Comparison of ENCODE assay signal across 20 cellular contexts in genomic region chr2:99111945-99112344, GRCh38. TPM values are rescaled to one million over a fixed set of nuclear protein-coding genes. Genes with fewer than 3 reads are reported as not detected.
DNase-seq lines count a peak whose midpoint lies in the region; ATAC-seq, FAIRE-seq and TF ChIP-seq lines count a peak whose summit lies in the region.
"Had no signal": no experiment of that assay in that cellular context is flagged by ENCODE, and none has a peak within 500 bp of the region (broad histone marks: within the 10 kb centered on the region; RNA-seq: fewer than 3 reads in every experiment).

No MANE protein-coding gene starts in this region.

- no peaks in the 10 kb centered on the region for H3K27me3 ChIP-seq in GM23338 (ENCODE audit: insufficient read depth)
- 0 out of 5 replicates have a peak, but pooled peaks cover 0 to 2% of the 10 kb centered on the region in 2 experiments for H3K27me3 ChIP-seq in K562 (ENCODE audit: control insufficient read depth in 2 of 2, insufficient read depth in 2 of 2, low read length in 2 of 2)
- H3K27me3 ChIP-seq in H1 (replicated peaks in 1 of 4; ENCODE audit: control insufficient read depth in 3 of 4, extremely low read depth in 1 of 4, insufficient read depth in 3 of 4, low read length in 3 of 4), result no peaks in the 10 kb centered on the region
- H3K27me3 ChIP-seq in BE2C, result no peaks in the 10 kb centered on the region; the same call in 1 of the 2 replicates
- H3K27me3 ChIP-seq: BLaER1 had no signal

- H3K9ac ChIP-seq in K562 (ENCODE audit: insufficient read depth in 1 of 2, low read depth in 2 of 2, low read length in 2 of 2) (no peak overlapping the region), H1 (replicated peaks in 1 of 4; ENCODE audit: extremely low read depth in 1 of 4, low read depth in 3 of 4, low read length in 3 of 4) (no peak overlapping the region)
- H3K9ac ChIP-seq: BLaER1 had no signal

- H2BK20ac ChIP-seq in H1 (ENCODE audit: low read length), result no peak overlapping the region

- TF ChIP-seq EP300 in K562 (IDR thresholded peaks at IDR 0.05; ENCODE audit: low read length) (no peak), H1 (IDR thresholded peaks at IDR 0.05; ENCODE audit: borderline replicate concordance in 1 of 2, low read depth in 2 of 2, low read length in 2 of 2) (no peak)

- H3K23me2 ChIP-seq in H1 (ENCODE audit: low read depth, low read length), result no peaks in the 10 kb centered on the region

- no TSS peak for BruUV-seq in K562 (replicated peaks; lab: Mats Ljungman, UMichigan)

- no peaks in the 10 kb centered on the region for H3K9me3 Mint-ChIP-seq in GM23338
- no peaks in the 10 kb centered on the region for H3K9me3 Mint-ChIP-seq in activated CD8-positive, alpha-beta memory T cell treated with anti-CD3 and anti-CD28 coated beads, Interleukin-2, amount 10 ng/mL, durations not matched to agents 7 days and 5 days (ENCODE audit: low read depth)
- H3K9me3 Mint-ChIP-seq: CD14-positive monocyte; CD4-positive, alpha-beta memory T cell; IgD-negative memory B cell had no signal

- no peak overlapping the region for H4K91ac ChIP-seq in H1 (replicated peaks; ENCODE audit: insufficient read length, low read length)

- no peaks in the 10 kb centered on the region for H3K9me1 ChIP-seq in K562 (ENCODE audit: control insufficient read depth, insufficient read depth, low read length)

- H3K9me2 ChIP-seq in GM23338 (ENCODE audit: insufficient read depth), result no peaks in the 10 kb centered on the region

- no peaks in the 10 kb centered on the region for H3F3A ChIP-seq in GM23338 (replicated peaks; ENCODE audit: low read depth)

- H4K20me1 ChIP-seq in GM23338 (replicated peaks; ENCODE audit: insufficient read depth) (no peaks in the 10 kb centered on the region), K562 (replicated peaks; ENCODE audit: control insufficient read depth, insufficient read depth, low read length) (no peaks in the 10 kb centered on the region), H1 (replicated peaks in 1 of 2; ENCODE audit: control insufficient read depth in 1 of 2, insufficient read depth in 2 of 2, low read length in 2 of 2) (no peaks in the 10 kb centered on the region)
- H4K20me1 ChIP-seq: BLaER1 had no signal

- no peak overlapping the region for H2AFZ ChIP-seq in GM23338
- H2AFZ ChIP-seq in K562 (ENCODE audit: low read depth, low read length), result no peak overlapping the region
- H2AFZ ChIP-seq in H1 (ENCODE audit: low read length), result no peak overlapping the region

- H3K4me3 Mint-ChIP-seq in GM23338, result no peak overlapping the region
- no peak overlapping the region for H3K4me3 Mint-ChIP-seq in activated CD8-positive, alpha-beta memory T cell treated with anti-CD3 and anti-CD28 coated beads, Interleukin-2, amount 10 ng/mL, durations not matched to agents 7 days and 5 days
- H3K4me3 Mint-ChIP-seq: CD14-positive monocyte; CD4-positive, alpha-beta memory T cell; IgD-negative memory B cell had no signal

- no peak for FAIRE-seq in K562 (lab: Jason Lieb, UNC)
- FAIRE-seq in H1 (lab: Jason Lieb, UNC), result no peak
- FAIRE-seq: A204.1, H54 had no signal

- H2BK12ac ChIP-seq in H1 (ENCODE audit: low read depth, low read length), result no peak overlapping the region

- H4K5ac ChIP-seq in H1 (ENCODE audit: insufficient read length, low read depth, low read length), result no peak overlapping the region

- peaks cover 2% of the 10 kb centered on the region for H3K27me3 Mint-ChIP-seq in GM23338 (ENCODE audit: insufficient read depth, low read depth, poor library complexity)
- peaks cover 2% of the 10 kb centered on the region for H3K27me3 Mint-ChIP-seq in activated CD8-positive, alpha-beta memory T cell treated with anti-CD3 and anti-CD28 coated beads, Interleukin-2, amount 10 ng/mL, durations not matched to agents 7 days and 5 days
- H3K27me3 Mint-ChIP-seq: CD4-positive, alpha-beta memory T cell; IgD-negative memory B cell had no signal

- intact Hi-C loops in K562 (cut with micrococcal nuclease), result no loop called here

- H2AK5ac ChIP-seq in H1 (ENCODE audit: low read depth, low read length), result no peak overlapping the region

- H3K36me3 Mint-ChIP-seq in GM23338 (ENCODE audit: low read depth), result no peaks in the 10 kb centered on the region
- no peaks in the 10 kb centered on the region for H3K36me3 Mint-ChIP-seq in activated CD8-positive, alpha-beta memory T cell treated with anti-CD3 and anti-CD28 coated beads, Interleukin-2, amount 10 ng/mL, durations not matched to agents 7 days and 5 days
- H3K36me3 Mint-ChIP-seq: CD14-positive monocyte, IgD-negative memory B cell had no signal

- in situ Hi-C loops in K562 (cut with MboI), result no loop called here

- H3K18ac ChIP-seq in H1 (ENCODE audit: extremely low read depth, low read length), result no peak overlapping the region

- TF ChIP-seq CTCF in GM23338 (conservative IDR thresholded peaks at IDR 0.05; ENCODE audit: low read depth in 2 of 2), result no peak
- no peak for TF ChIP-seq CTCF in K562 (IDR thresholded peaks at IDR 0.05 in 2 of 3, conservative IDR thresholded peaks at IDR 0.05 in 1 of 3; ENCODE audit: insufficient read depth in 2 of 3, low read depth in 1 of 3, low read length in 3 of 3)
- TF ChIP-seq CTCF in H1 (IDR thresholded peaks at IDR 0.05; ENCODE audit: control extremely low read depth in 1 of 3, insufficient read depth in 1 of 3, low read depth in 1 of 3, low read length in 3 of 3), result no peak
- TF ChIP-seq CTCF in BE2C (IDR thresholded peaks at IDR 0.05; ENCODE audit: low read depth, low read length), result no peak

- no peak for ATAC-seq in GM23338
- no peak for ATAC-seq in K562
- no peak for ATAC-seq in activated CD8-positive, alpha-beta memory T cell treated with anti-CD3 and anti-CD28 coated beads, Interleukin-2, amount 10 ng/mL, durations not matched to agents 7 days and 5 days
- ATAC-seq in GM21360 (IDR thresholded peaks at IDR 0.05; ENCODE audit: unreplicated experiment), result no peak

- H3K79me1 ChIP-seq in H1 (ENCODE audit: low read depth, low read length), result no peaks in the 10 kb centered on the region

- H2BK15ac ChIP-seq in H1 (ENCODE audit: low read length), result no peak overlapping the region

- H3K27ac ChIP-seq in GM23338 (ENCODE audit: low read depth) (no peak overlapping the region), K562 (ENCODE audit: extremely low read depth, low read depth, low read length) (no peak overlapping the region), H1 (ENCODE audit: low read depth, low read length) (no peak overlapping the region)
- H3K27ac ChIP-seq: BLaER1, HL-60 had no signal

- POLR2A ChIA-PET in K562 (lab: Yijun Ruan, JAX), result no interaction called here
- POLR2A ChIA-PET in H1 (lab: Charles Lee; ENCODE audit: partially characterized antibody), result no interaction called here

- H3K23ac ChIP-seq in H1 (ENCODE audit: insufficient read length), result no peak overlapping the region

- H3K9me3 ChIP-seq in K562 (replicated peaks; ENCODE audit: control insufficient read depth, insufficient read depth, low read depth, low read length), result no peaks in the 10 kb centered on the region
- no peaks in the 10 kb centered on the region for H3K9me3 ChIP-seq in H1 (ENCODE audit: insufficient read depth in 2 of 2, low read depth in 1 of 2, low read length in 1 of 2)
- no peaks in the 10 kb centered on the region for H3K9me3 ChIP-seq in BE2C
- H3K9me3 ChIP-seq: BLaER1 had no signal

- 57% methylated on average over 1 of the region's 1 CpG for WGBS in K562 (ENCODE audit: insufficient coverage, low coverage, missing lambda C conversion rate)
- WGBS in H1 (ENCODE audit: extremely low coverage in 1 of 2, insufficient coverage in 1 of 2, insufficient read length in 1 of 2, insufficient replicate concordance in 2 of 2, low coverage in 1 of 2, low lambda C conversion rate in 2 of 2, missing lambda C conversion rate in 1 of 2), 2 experiments, result 92% methylated on average over 1 of the region's 1 CpG; no CpG with 5 or more reads in 1 of the 2 experiments

- H3K4me2 ChIP-seq in GM23338 (no peak overlapping the region), K562 (ENCODE audit: insufficient read depth, low read length) (no peak overlapping the region), H1 (ENCODE audit: insufficient read depth in 1 of 2, low read depth in 2 of 2, low read length in 2 of 2) (no peak overlapping the region)
- H3K4me2 ChIP-seq: BLaER1 had no signal

- H2BK120ac ChIP-seq in H1 (replicated peaks; ENCODE audit: low read depth, low read length), result no peak overlapping the region

- peaks cover 6% of the 10 kb centered on the region for H3K4me1 Mint-ChIP-seq in GM23338
- no peaks in the 10 kb centered on the region for H3K4me1 Mint-ChIP-seq in activated CD8-positive, alpha-beta memory T cell treated with anti-CD3 and anti-CD28 coated beads, Interleukin-2, amount 10 ng/mL, durations not matched to agents 7 days and 5 days
- H3K4me1 Mint-ChIP-seq: CD14-positive monocyte; CD4-positive, alpha-beta memory T cell; IgD-negative memory B cell had no signal

- no peak overlapping the region for H3K4me3 ChIP-seq in GM23338
- H3K4me3 ChIP-seq in K562, result no peak overlapping the region
- H3K4me3 ChIP-seq in H1 (ENCODE audit: extremely low read depth in 1 of 4, insufficient read depth in 2 of 4, low read depth in 3 of 4, low read length in 4 of 4), result no peak overlapping the region
- no peak overlapping the region for H3K4me3 ChIP-seq in BE2C (ENCODE audit: low read depth, low read length)
- H3K4me3 ChIP-seq: BLaER1 had no signal

- no peak overlapping the region for H3K56ac ChIP-seq in H1 (replicated peaks; ENCODE audit: insufficient read length, low read depth, low read length)

- no peak overlapping the region for H4K8ac ChIP-seq in H1 (ENCODE audit: extremely low read depth, insufficient read depth, low read length)

- no peak overlapping the region for H2BK5ac ChIP-seq in H1 (ENCODE audit: low read depth, low read length)

- no peak for TF ChIP-seq RAD21 in K562 (CRISPR knock-in tag; conservative IDR thresholded peaks at IDR 0.05 in 1 of 2, IDR thresholded peaks at IDR 0.05 in 1 of 2)
- no peak for TF ChIP-seq RAD21 in H1 (IDR thresholded peaks at IDR 0.05 in 1 of 2, conservative IDR thresholded peaks at IDR 0.05 in 1 of 2; ENCODE audit: low read depth in 2 of 2, low read length in 2 of 2)

- no peak for TF ChIP-seq POLR2A in K562 (conservative IDR thresholded peaks at IDR 0.05)
- TF ChIP-seq POLR2A in H1 (IDR thresholded peaks at IDR 0.05; ENCODE audit: control extremely low read depth in 1 of 2, low read depth in 2 of 2, low read length in 2 of 2), result no peak

- no peak overlapping the region for H3K4ac ChIP-seq in H1 (replicated peaks; ENCODE audit: insufficient read length, low read depth, low read length)

- H3K36me3 ChIP-seq in GM23338 (ENCODE audit: insufficient read depth) (no peaks in the 10 kb centered on the region), K562 (ENCODE audit: control insufficient read depth, insufficient read depth, low read length) (no peaks in the 10 kb centered on the region), H1 (ENCODE audit: control insufficient read depth in 2 of 4, insufficient read depth in 4 of 4, low read length in 3 of 4) (no peaks in the 10 kb centered on the region), BE2C (no peaks in the 10 kb centered on the region)
- H3K36me3 ChIP-seq: BLaER1 had no signal

- H3K79me2 ChIP-seq in GM23338 (replicated peaks; ENCODE audit: insufficient read depth), result no peaks in the 10 kb centered on the region
- H3K79me2 ChIP-seq in K562 (ENCODE audit: control insufficient read depth, insufficient read depth, low read length), result no peaks in the 10 kb centered on the region
- H3K79me2 ChIP-seq in H1 (ENCODE audit: control insufficient read depth in 1 of 2, insufficient read depth in 2 of 2, low read length in 2 of 2), result no peaks in the 10 kb centered on the region

- H3K14ac ChIP-seq in H1 (ENCODE audit: insufficient read length), result no peak overlapping the region

- CTCF ChIA-PET in K562 (lab: Yijun Ruan, JAX; ENCODE audit: low intra/inter-chr PET ratio), result no interaction called here
- CTCF ChIA-PET in H1 (lab: Charles Lee; ENCODE audit: partially characterized antibody), result interaction anchor here (1.6 kb wide), 1 partner anchor 10 kb away, joined by 4 read pairs; no protein-coding TSS in a partner anchor
- CTCF ChIA-PET in activated CD8-positive, alpha-beta memory T cell treated with anti-CD3 and anti-CD28 coated beads, Interleukin-2, amount 10 ng/mL, durations not matched to agents 7 days and 5 days (lab: Charles Lee), result no interaction called here

- peak overlapping the region; percentile 9; the same call in 1 of the 2 replicates for H3K27ac Mint-ChIP-seq in GM23338
- no peak overlapping the region for H3K27ac Mint-ChIP-seq in activated CD8-positive, alpha-beta memory T cell treated with anti-CD3 and anti-CD28 coated beads, Interleukin-2, amount 10 ng/mL, durations not matched to agents 7 days and 5 days
- H3K27ac Mint-ChIP-seq: CD14-positive monocyte; CD4-positive, alpha-beta memory T cell; IgD-negative memory B cell had no signal

- H3K4me1 ChIP-seq in GM23338 (ENCODE audit: insufficient read depth) (no peaks in the 10 kb centered on the region), K562 (replicated peaks in 1 of 2; ENCODE audit: control insufficient read depth in 2 of 2, insufficient read depth in 2 of 2, low read length in 2 of 2) (peaks cover 0 to 4% of the 10 kb centered on the region in 2 experiments; a peak in 1 of 5 replicates), H1 (replicated peaks in 1 of 4; ENCODE audit: control insufficient read depth in 3 of 4, insufficient read depth in 4 of 4, low read length in 3 of 4) (no peaks in the 10 kb centered on the region), BE2C (no peaks in the 10 kb centered on the region)
- H3K4me1 ChIP-seq: BLaER1 had no signal

- DNase-seq in GM23338 (ENCODE audit: low spot score) (no peak), K562 (ENCODE audit: extremely low read depth in 1 of 4, low spot score in 3 of 4) (no peak), H1 (ENCODE audit: low read depth in 1 of 2, low spot score in 2 of 2) (no peak), BE2C (no peak), NCI-H187 treated with DMSO at 0.1 percent for 48 hours (lab: John Stamatoyannopoulos, UW) (no peak)
- DNase-seq in activated CD8-positive, alpha-beta memory T cell treated with anti-CD3 and anti-CD28 coated beads, Interleukin-2, amount 10 ng/mL, durations not matched to agents 7 days and 5 days, result no peak
- DNase-seq: AML-193; CD4-positive, alpha-beta memory T cell; DMS153; DMS79; GF-D8; HCEC 1CT; KG1 had no signal

RNA-seq across cellular contexts. Expression of gene C2orf15, which starts 29.6 kb away (rescaled TPM):
- total RNA-seq in GM23338 (2014; rRNA removed; shearing (Covaris generic)), result 6.4 and 8.4 TPM in 2 replicates
- polyA plus RNA-seq in GM23338 (2016; fragmentation: Nextera tagmentation; extraction: Ambion mirVana) (6.4 and 7.9 TPM in 2 replicates), K562 (2011; rRNA removed) (0.25 TPM in 1 of 2 replicates, not detected in the other), K562 (2014; fragmentation: Illumina TruSeq; extraction: Trizol) (0.15 TPM in 1 of 2 replicates, not detected in the other), K562 (2014; fragmentation: Nextera tagmentation; extraction: Ambion mirVana) (under 1 TPM; 0.04 to 0.06 TPM), K562 (2014; rRNA removed) (not detected in 2 replicates), H1 (2011; rRNA removed) (3.0 and 3.6 TPM in 2 replicates)
- total RNA-seq in K562 (2011; cell fraction: chromatin; rRNA removed; ENCODE audit: low replicate concordance), result not detected in 2 replicates
- not detected in 2 replicates for total RNA-seq in K562 (2011; cell fraction: nucleolus; rRNA removed)
- not detected in 2 replicates for total RNA-seq in K562 (2011; cell fraction: nucleoplasm; rRNA removed)
- total RNA-seq in K562 (2014; rRNA removed) (0.27 TPM in 1 of 2 replicates, not detected in the other), K562 (2014; rRNA removed; fragmentation: Illumina TruSeq; extraction: Trizol) (0.11 TPM in 1 of 2 replicates, not detected in the other), K562 (2015; rRNA removed; fragmentation: Illumina TruSeq; extraction: Trizol) (0.11 and 0.22 TPM in 2 replicates), K562 (2021) (0.16 and 0.18 TPM in 2 replicates)
- polyA plus RNA-seq in K562 (2011; cell fraction: cytosol; rRNA removed), result 0.09 TPM in 1 of 2 replicates, not detected in the other
- not detected in 2 replicates for polyA plus RNA-seq in K562 (2011; cell fraction: nucleus; rRNA removed)
- polyA plus RNA-seq in K562 (2012), result 0.17 and 0.18 TPM in 2 replicates
- not detected in 2 replicates for polyA minus RNA-seq in K562 (2011; rRNA and poly(A)+ RNA removed)
- polyA minus RNA-seq in K562 (2011; cell fraction: cytosol; rRNA and poly(A)+ RNA removed), result not detected in 2 replicates
- not detected in 2 replicates for polyA minus RNA-seq in K562 (2011; cell fraction: nucleus; rRNA and poly(A)+ RNA removed)
- total RNA-seq in H1 (2021; fragmentation: NEBNext Ultra II Directional; extraction: Animal tissue kit (Norgen Biotek cat#: 25700)), result 5.5 and 6.5 TPM in 2 replicates
- 4.0 TPM for polyA plus RNA-seq in H1 (2011; cell fraction: cytosol; rRNA removed)
- polyA plus RNA-seq in H1 (2011; cell fraction: nucleus; rRNA removed), result 2.5 TPM
- 3.8 to 7.4 TPM (median 4.0 TPM) in 4 replicates for polyA plus RNA-seq in H1 (2012, experiment 1 of 2)
- polyA plus RNA-seq in H1 (2012, experiment 2 of 2), result 5.5 TPM
- polyA plus RNA-seq in H1 (2013, experiment 1 of 2), result 5.6 TPM
- polyA plus RNA-seq in H1 (2013, experiment 2 of 2), result 5.2 TPM
- polyA minus RNA-seq in H1 (2011; rRNA and poly(A)+ RNA removed), result 3.2 and 4.6 TPM in 2 replicates
- polyA minus RNA-seq in H1 (2011; cell fraction: cytosol; rRNA and poly(A)+ RNA removed), result 2.8 TPM
- polyA minus RNA-seq in H1 (2011; cell fraction: nucleus; rRNA and poly(A)+ RNA removed), result 6.2 TPM
- polyA plus RNA-seq in BE2C (2012; ENCODE audit: insufficient read depth, insufficient read length, low read depth), result not detected
- under 1 TPM; 0.47 to 0.58 TPM for total RNA-seq in activated CD8-positive, alpha-beta memory T cell treated with anti-CD3 and anti-CD28 coated beads, Interleukin-2, amount 10 ng/mL, durations not matched to agents 7 days and 5 days

RNA-seq across cellular contexts. Expression of gene TSGA10, which starts 42.8 kb away (rescaled TPM):
- total RNA-seq in GM23338 (2014; rRNA removed; shearing (Covaris generic)), result 6.4 and 9.9 TPM in 2 replicates
- polyA plus RNA-seq in GM23338 (2016; fragmentation: Nextera tagmentation; extraction: Ambion mirVana), result 23.0 and 24.2 TPM in 2 replicates
- 4.8 and 13.5 TPM in 2 replicates for total RNA-seq in K562 (2011; cell fraction: chromatin; rRNA removed; ENCODE audit: low replicate concordance)
- total RNA-seq in K562 (2011; cell fraction: nucleolus; rRNA removed), result 3.8 and 6.5 TPM in 2 replicates
- total RNA-seq in K562 (2011; cell fraction: nucleoplasm; rRNA removed), result 9.2 and 14.0 TPM in 2 replicates
- 2.7 and 6.1 TPM in 2 replicates for total RNA-seq in K562 (2014; rRNA removed)
- 2.9 and 3.5 TPM in 2 replicates for total RNA-seq in K562 (2014; rRNA removed; fragmentation: Illumina TruSeq; extraction: Trizol)
- 5.2 and 5.8 TPM in 2 replicates for total RNA-seq in K562 (2015; rRNA removed; fragmentation: Illumina TruSeq; extraction: Trizol)
- total RNA-seq in K562 (2021), result 2.8 TPM in 2 replicates
- 2.7 and 3.2 TPM in 2 replicates for polyA plus RNA-seq in K562 (2011; rRNA removed)
- polyA plus RNA-seq in K562 (2011; cell fraction: cytosol; rRNA removed), result 0.46 and 2.4 TPM in 2 replicates
- 1.7 and 2.2 TPM in 2 replicates for polyA plus RNA-seq in K562 (2011; cell fraction: nucleus; rRNA removed)
- 2.1 and 5.5 TPM in 2 replicates for polyA plus RNA-seq in K562 (2012)
- 1.9 and 3.5 TPM in 2 replicates for polyA plus RNA-seq in K562 (2014; fragmentation: Illumina TruSeq; extraction: Trizol)
- 1 to 10 TPM; 2.1 to 3.5 TPM for polyA plus RNA-seq in K562 (2014; fragmentation: Nextera tagmentation; extraction: Ambion mirVana)
- 5.8 and 11.3 TPM in 2 replicates for polyA plus RNA-seq in K562 (2014; rRNA removed)
- 5.9 and 8.5 TPM in 2 replicates for polyA minus RNA-seq in K562 (2011; rRNA and poly(A)+ RNA removed)
- polyA minus RNA-seq in K562 (2011; cell fraction: cytosol; rRNA and poly(A)+ RNA removed), result 1.9 TPM in 2 replicates
- polyA minus RNA-seq in K562 (2011; cell fraction: nucleus; rRNA and poly(A)+ RNA removed), result 5.1 and 11.0 TPM in 2 replicates
- 5.7 and 7.4 TPM in 2 replicates for total RNA-seq in H1 (2021; fragmentation: NEBNext Ultra II Directional; extraction: Animal tissue kit (Norgen Biotek cat#: 25700))
- polyA plus RNA-seq in H1 (2011; rRNA removed), result 1.2 and 2.2 TPM in 2 replicates
- polyA plus RNA-seq in H1 (2011; cell fraction: cytosol; rRNA removed), result 3.8 TPM
- polyA plus RNA-seq in H1 (2011; cell fraction: nucleus; rRNA removed), result 3.9 TPM
- polyA plus RNA-seq in H1 (2012, experiment 1 of 2), result 8.0 to 11.9 TPM (median 10.9 TPM) in 4 replicates
- 2.5 TPM for polyA plus RNA-seq in H1 (2012, experiment 2 of 2)
- 12.6 TPM for polyA plus RNA-seq in H1 (2013, experiment 1 of 2)
- polyA plus RNA-seq in H1 (2013, experiment 2 of 2), result 12.0 TPM
- polyA minus RNA-seq in H1 (2011; rRNA and poly(A)+ RNA removed), result 3.9 and 4.4 TPM in 2 replicates
- 1.0 TPM for polyA minus RNA-seq in H1 (2011; cell fraction: cytosol; rRNA and poly(A)+ RNA removed)
- polyA minus RNA-seq in H1 (2011; cell fraction: nucleus; rRNA and poly(A)+ RNA removed), result 10.9 TPM
- polyA plus RNA-seq in BE2C (2012; ENCODE audit: insufficient read depth, insufficient read length, low read depth), result not detected
- total RNA-seq in activated CD8-positive, alpha-beta memory T cell treated with anti-CD3 and anti-CD28 coated beads, Interleukin-2, amount 10 ng/mL, durations not matched to agents 7 days and 5 days, result 1 to 10 TPM; 5.0 to 7.2 TPM

RNA-seq across cellular contexts. Expression of gene LIPT1, which starts 42.8 kb away (rescaled TPM):
- 7.7 and 11.5 TPM in 2 replicates for total RNA-seq in GM23338 (2014; rRNA removed; shearing (Covaris generic))
- polyA plus RNA-seq in GM23338 (2016; fragmentation: Nextera tagmentation; extraction: Ambion mirVana) (12.7 and 15.4 TPM in 2 replicates), K562 (2011; rRNA removed) (13.3 and 17.6 TPM in 2 replicates), K562 (2014; fragmentation: Illumina TruSeq; extraction: Trizol) (11.7 and 11.9 TPM in 2 replicates), K562 (2014; fragmentation: Nextera tagmentation; extraction: Ambion mirVana) (10 to 100 TPM; 16.3 to 18.3 TPM), K562 (2014; rRNA removed) (10.5 and 12.1 TPM in 2 replicates), H1 (2011; rRNA removed) (6.1 and 8.0 TPM in 2 replicates)
- total RNA-seq in K562 (2011; cell fraction: chromatin; rRNA removed; ENCODE audit: low replicate concordance), result 13.3 and 26.8 TPM in 2 replicates
- 10.3 and 13.2 TPM in 2 replicates for total RNA-seq in K562 (2011; cell fraction: nucleolus; rRNA removed)
- total RNA-seq in K562 (2011; cell fraction: nucleoplasm; rRNA removed), result 24.4 and 47.7 TPM in 2 replicates
- total RNA-seq in K562 (2014; rRNA removed) (6.7 and 10.4 TPM in 2 replicates), K562 (2014; rRNA removed; fragmentation: Illumina TruSeq; extraction: Trizol) (9.7 and 11.6 TPM in 2 replicates), K562 (2015; rRNA removed; fragmentation: Illumina TruSeq; extraction: Trizol) (9.2 and 9.5 TPM in 2 replicates), K562 (2021) (6.4 and 8.6 TPM in 2 replicates)
- polyA plus RNA-seq in K562 (2011; cell fraction: cytosol; rRNA removed), result 7.4 and 9.2 TPM in 2 replicates
- 12.7 and 15.6 TPM in 2 replicates for polyA plus RNA-seq in K562 (2011; cell fraction: nucleus; rRNA removed)
- 7.2 and 7.3 TPM in 2 replicates for polyA plus RNA-seq in K562 (2012)
- polyA minus RNA-seq in K562 (2011; rRNA and poly(A)+ RNA removed), result 9.7 and 12.8 TPM in 2 replicates
- 4.5 and 7.4 TPM in 2 replicates for polyA minus RNA-seq in K562 (2011; cell fraction: cytosol; rRNA and poly(A)+ RNA removed)
- 9.6 and 13.3 TPM in 2 replicates for polyA minus RNA-seq in K562 (2011; cell fraction: nucleus; rRNA and poly(A)+ RNA removed)
- 8.8 and 10.9 TPM in 2 replicates for total RNA-seq in H1 (2021; fragmentation: NEBNext Ultra II Directional; extraction: Animal tissue kit (Norgen Biotek cat#: 25700))
- 10.1 TPM for polyA plus RNA-seq in H1 (2011; cell fraction: cytosol; rRNA removed)
- polyA plus RNA-seq in H1 (2011; cell fraction: nucleus; rRNA removed), result 8.5 TPM
- 6.8 to 9.1 TPM (median 6.9 TPM) in 4 replicates for polyA plus RNA-seq in H1 (2012, experiment 1 of 2)
- 0.84 TPM for polyA plus RNA-seq in H1 (2012, experiment 2 of 2)
- 8.0 TPM for polyA plus RNA-seq in H1 (2013, experiment 1 of 2)
- polyA plus RNA-seq in H1 (2013, experiment 2 of 2), result 8.1 TPM
- 3.1 and 7.0 TPM in 2 replicates for polyA minus RNA-seq in H1 (2011; rRNA and poly(A)+ RNA removed)
- 5.1 TPM for polyA minus RNA-seq in H1 (2011; cell fraction: cytosol; rRNA and poly(A)+ RNA removed)
- polyA minus RNA-seq in H1 (2011; cell fraction: nucleus; rRNA and poly(A)+ RNA removed), result 8.4 TPM
- 2.5 TPM for polyA plus RNA-seq in BE2C (2012; ENCODE audit: insufficient read depth, insufficient read length, low read depth)
- 1 to 10 TPM; 5.3 to 7.2 TPM for total RNA-seq in activated CD8-positive, alpha-beta memory T cell treated with anti-CD3 and anti-CD28 coated beads, Interleukin-2, amount 10 ng/mL, durations not matched to agents 7 days and 5 days
